Comparison of ENCODE assay signal across 1 cellular context in the genomic region with DNA sequence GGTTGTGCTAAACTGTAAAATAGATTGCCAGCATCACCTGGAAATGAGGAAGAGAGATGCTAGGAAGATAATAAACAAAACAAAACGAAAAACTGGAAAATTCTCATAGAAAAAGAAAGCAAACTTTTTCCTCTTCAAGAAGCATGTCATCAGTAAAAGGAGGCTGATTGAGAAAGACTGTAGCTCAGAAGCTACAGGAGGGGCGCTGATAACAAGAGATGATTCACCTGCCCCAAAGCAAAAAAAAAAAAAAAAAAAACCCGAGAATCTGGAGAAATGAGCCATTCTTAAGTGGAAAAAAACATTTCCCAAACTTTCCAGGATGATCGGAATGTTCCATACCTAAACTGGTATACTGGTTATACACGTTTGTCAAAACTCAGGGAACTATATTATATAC.
TF ChIP-seq lines count a peak whose summit lies in the region.

No MANE protein-coding gene starts in this region.

TF ChIP-seq in K562, 482 proteins besides CTCF, POLR2A, EP300 and RAD21:
- TF ChIP-seq FOSL1 (tag; conservative IDR thresholded peaks at IDR 0.05): 0 out of 2 replicates have a peak, but pooled peaks have one; percentile 18
- TF ChIP-seq ZNF384 (IDR thresholded peaks at IDR 0.05; ENCODE audit: low read depth, low read length): 0 out of 2 replicates have a peak, but pooled peaks have one; percentile 23
- peak; percentile 66 for TF ChIP-seq CBX8 (IDR thresholded peaks at IDR 0.05; ENCODE audit: borderline replicate concordance, extremely low read depth, low read depth, low read length, poor library complexity, severe bottlenecking)
- TF ChIP-seq, protein P1, sequence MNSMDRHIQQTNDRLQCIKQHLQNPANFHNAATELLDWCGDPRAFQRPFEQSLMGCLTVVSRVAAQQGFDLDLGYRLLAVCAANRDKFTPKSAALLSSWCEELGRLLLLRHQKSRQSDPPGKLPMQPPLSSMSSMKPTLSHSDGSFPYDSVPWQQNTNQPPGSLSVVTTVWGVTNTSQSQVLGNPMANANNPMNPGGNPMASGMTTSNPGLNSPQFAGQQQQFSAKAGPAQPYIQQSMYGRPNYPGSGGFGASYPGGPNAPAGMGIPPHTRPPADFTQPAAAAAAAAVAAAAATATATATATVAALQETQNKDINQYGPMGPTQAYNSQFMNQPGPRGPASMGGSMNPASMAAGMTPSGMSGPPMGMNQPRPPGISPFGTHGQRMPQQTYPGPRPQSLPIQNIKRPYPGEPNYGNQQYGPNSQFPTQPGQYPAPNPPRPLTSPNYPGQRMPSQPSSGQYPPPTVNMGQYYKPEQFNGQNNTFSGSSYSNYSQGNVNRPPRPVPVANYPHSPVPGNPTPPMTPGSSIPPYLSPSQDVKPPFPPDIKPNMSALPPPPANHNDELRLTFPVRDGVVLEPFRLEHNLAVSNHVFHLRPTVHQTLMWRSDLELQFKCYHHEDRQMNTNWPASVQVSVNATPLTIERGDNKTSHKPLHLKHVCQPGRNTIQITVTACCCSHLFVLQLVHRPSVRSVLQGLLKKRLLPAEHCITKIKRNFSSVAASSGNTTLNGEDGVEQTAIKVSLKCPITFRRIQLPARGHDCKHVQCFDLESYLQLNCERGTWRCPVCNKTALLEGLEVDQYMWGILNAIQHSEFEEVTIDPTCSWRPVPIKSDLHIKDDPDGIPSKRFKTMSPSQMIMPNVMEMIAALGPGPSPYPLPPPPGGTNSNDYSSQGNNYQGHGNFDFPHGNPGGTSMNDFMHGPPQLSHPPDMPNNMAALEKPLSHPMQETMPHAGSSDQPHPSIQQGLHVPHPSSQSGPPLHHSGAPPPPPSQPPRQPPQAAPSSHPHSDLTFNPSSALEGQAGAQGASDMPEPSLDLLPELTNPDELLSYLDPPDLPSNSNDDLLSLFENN (IDR thresholded peaks at IDR 0.05; ENCODE audit: low read depth in 2 of 2, low read length in 2 of 2): no peak
TF ChIP-seq in K562: peak in this region for 3.
